In the genomic region with DNA sequence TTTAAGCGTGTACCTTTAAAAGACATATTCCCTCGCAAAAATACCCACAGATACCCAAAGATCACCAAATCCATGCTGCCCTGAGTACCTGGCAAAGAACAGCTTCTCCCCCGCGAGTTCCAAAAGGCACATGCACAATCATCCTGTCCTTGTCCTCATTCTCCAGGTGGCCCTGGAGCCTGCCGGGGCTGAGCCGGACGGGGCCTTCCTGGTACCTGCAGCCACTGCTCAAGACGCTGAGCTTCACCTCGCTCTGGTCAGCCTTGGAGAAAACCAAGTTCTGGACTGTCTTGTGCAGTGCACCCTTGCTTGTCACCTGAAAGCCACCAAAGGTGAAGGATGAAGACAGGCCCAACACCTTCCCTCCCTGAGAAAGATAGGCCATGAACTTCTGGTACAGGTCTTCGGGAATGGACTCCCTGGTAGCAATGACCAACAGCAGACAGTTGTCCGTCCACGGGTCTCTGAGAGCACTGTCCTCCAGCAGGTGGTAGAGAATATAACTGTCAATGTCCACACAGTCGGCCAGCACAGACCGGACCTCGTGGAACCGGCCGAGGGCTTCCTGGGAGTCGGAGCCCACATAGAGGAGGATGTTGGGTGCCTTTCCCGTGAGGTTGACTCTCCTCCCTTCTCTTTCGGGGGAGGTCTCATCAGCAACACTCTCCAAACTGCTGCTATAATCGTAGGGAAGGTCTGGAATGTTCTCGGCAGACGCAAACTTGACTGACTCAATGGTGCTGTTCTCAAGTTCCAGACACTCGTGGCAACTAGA, we compare ENCODE assay signal across 17 cellular contexts. TPM values are rescaled to one million over a fixed set of nuclear protein-coding genes. Genes with fewer than 3 reads are reported as not detected.
DNase-seq lines count a peak whose midpoint lies in the region; ATAC-seq and TF ChIP-seq lines count a peak whose summit lies in the region.
"Had no signal": no experiment of that assay in that cellular context is flagged by ENCODE, and none has a peak within 500 bp of the region (broad histone marks: within the 10 kb centered on the region; RNA-seq: fewer than 3 reads in every experiment).

No MANE protein-coding gene starts in this region.

- no peaks in the 10 kb centered on the region for H3K27me3 Mint-ChIP-seq in T-helper 17 cell

- H2AFZ ChIP-seq in OCI-LY7 (ENCODE audit: low read length) (no peak overlapping the region), mammary epithelial cell (ENCODE audit: low read depth, low read length) (no peak overlapping the region)
- H2AFZ ChIP-seq: GM23338 had no signal

- TF ChIP-seq POLR2A in sigmoid colon (IDR thresholded peaks at IDR 0.05): no peak

- H3K9me2 ChIP-seq in OCI-LY7 (ENCODE audit: insufficient read depth, low read length): no peaks in the 10 kb centered on the region

- H3K4me3 Mint-ChIP-seq in T-helper 17 cell: no peak overlapping the region
- H3K4me3 Mint-ChIP-seq: CD8-positive, alpha-beta T cell; GM23338; H9; HFFc6 had no signal

- in situ Hi-C loops in mammary epithelial cell (cut with MboI; ENCODE audit: low sequenced_read_pairs in 2 of 2): loop anchor here (10.0 to 25.0 kb wide), 3 partner anchors 302 to 524 kb away; no protein-coding TSS in a partner anchor

- H3K4me1 ChIP-seq in OCI-LY7 (ENCODE audit: insufficient read depth, low read length, poor library complexity, severe bottlenecking) (peaks cover 2% of the 10 kb centered on the region), mammary epithelial cell (ENCODE audit: insufficient read depth, low read length) (no peaks in the 10 kb centered on the region), sigmoid colon (peaks cover 0 to 6% (median 3%) of the 10 kb centered on the region in 4 donors)
- H3K4me1 ChIP-seq: Caco-2 had no signal

- H3K27me3 ChIP-seq in mammary epithelial cell (ENCODE audit: insufficient read depth, low read length) (no peaks in the 10 kb centered on the region), sigmoid colon (no peaks in the 10 kb centered on the region)

- H4K20me1 ChIP-seq in OCI-LY7 (ENCODE audit: insufficient read depth, low read length) (no peaks in the 10 kb centered on the region), mammary epithelial cell (ENCODE audit: insufficient read depth, low read length) (no peaks in the 10 kb centered on the region)

- POLR2A ChIA-PET in OCI-LY7 (lab: Charles Lee): interaction anchor here (0.6 kb wide), 1 partner anchor 156 kb away, joined by 3 read pairs; no protein-coding TSS in a partner anchor

- no peak for ATAC-seq in T-helper 17 cell
- ATAC-seq: CD8-positive, alpha-beta T cell; GM12878; GM23338 had no signal

- no peaks in the 10 kb centered on the region for H3K36me3 ChIP-seq in OCI-LY7 (ENCODE audit: insufficient read depth, low read length)
- peaks cover 9% of the 10 kb centered on the region for H3K36me3 ChIP-seq in mammary epithelial cell (ENCODE audit: insufficient read depth, low read length)
- H3K36me3 ChIP-seq in sigmoid colon: peaks cover 7 to 28% (median 12%) of the 10 kb centered on the region in 4 donors

- H3K4me2 ChIP-seq in OCI-LY7 (ENCODE audit: low read length) (no peak overlapping the region), mammary epithelial cell (ENCODE audit: insufficient read depth, low read depth, low read length) (no peak overlapping the region)
- H3K4me2 ChIP-seq: GM23338 had no signal

- no peak for TF ChIP-seq CTCF in OCI-LY7 (conservative IDR thresholded peaks at IDR 0.05; ENCODE audit: low read length)
- no peak for TF ChIP-seq CTCF in mammary epithelial cell (conservative IDR thresholded peaks at IDR 0.05 in 1 of 2, IDR thresholded peaks at IDR 0.05 in 1 of 2; ENCODE audit: extremely low read depth in 1 of 2, insufficient read depth in 1 of 2, low read depth in 1 of 2, low read length in 2 of 2)
- TF ChIP-seq CTCF in sigmoid colon (IDR thresholded peaks at IDR 0.05): no peak

- H3K27ac Mint-ChIP-seq in T-helper 17 cell: peak overlapping the region; percentile 76
- H3K27ac Mint-ChIP-seq: CD8-positive, alpha-beta T cell; GM23338; H9; HFFc6 had no signal

- dilution Hi-C loops in mammary epithelial cell (cut with HindIII; ENCODE audit: low sequenced_read_pairs): loop anchor here (10.0 kb wide), 1 partner anchor 522 kb away; no protein-coding TSS in a partner anchor

- H3K4me3 ChIP-seq in OCI-LY7 (ENCODE audit: low read depth, low read length, poor library complexity, severe bottlenecking) (no peak overlapping the region), mammary epithelial cell (replicated peaks in 1 of 3; ENCODE audit: insufficient read depth in 1 of 3, low read depth in 2 of 3, low read length in 3 of 3) (no peak overlapping the region), sigmoid colon (no peak overlapping the region)
- H3K4me3 ChIP-seq: GM12878, GM23338 had no signal

- TSS peak; percentile 60 for BruUV-seq in OCI-LY7 (replicated peaks; lab: Mats Ljungman, UMichigan)
- TSS peak; percentile 51 for BruUV-seq in mammary epithelial cell (replicated peaks; lab: Mats Ljungman, UMichigan)

- no peaks in the 10 kb centered on the region for H3K4me1 Mint-ChIP-seq in T-helper 17 cell

- H3K36me3 Mint-ChIP-seq in T-helper 17 cell (ENCODE audit: low read depth): peaks cover 11% of the 10 kb centered on the region

- 92% methylated on average over 16 of the region's 24 CpGs for WGBS in mammary epithelial cell (ENCODE audit: low coverage, missing lambda C conversion rate)
- WGBS in sigmoid colon, 2 donors: 95 to 97% methylated on average over 24 of the region's 24 CpGs

- CTCF ChIA-PET in OCI-LY7 (lab: Charles Lee; ENCODE audit: unreplicated experiment) (no interaction called here), mammary epithelial cell (lab: Charles Lee; ENCODE audit: low non-redundant PET) (no interaction called here)

- H3K9me3 ChIP-seq in OCI-LY7 (ENCODE audit: low read length) (no peaks in the 10 kb centered on the region), T-helper 17 cell (ENCODE audit: control insufficient read depth, low read length, poor library complexity, severe bottlenecking) (no peaks in the 10 kb centered on the region), mammary epithelial cell (replicated peaks; ENCODE audit: insufficient read depth, low read length) (no peaks in the 10 kb centered on the region), sigmoid colon (no peaks in the 10 kb centered on the region)
- H3K9me3 ChIP-seq: Caco-2 had no signal

- H3K27ac ChIP-seq in OCI-LY7 (ENCODE audit: low read depth, low read length, poor library complexity, severe bottlenecking) (no peak overlapping the region), mammary epithelial cell (ENCODE audit: insufficient read depth, low read depth, low read length) (no peak overlapping the region), sigmoid colon (no peak overlapping the region)

- intact Hi-C loops in OCI-LY7 (cut with micrococcal nuclease; ENCODE audit: unreplicated experiment) (no loop called here), mammary epithelial cell (cut with micrococcal nuclease) (no loop called here), sigmoid colon (cut with DNase I) (loop anchor here (5.0 kb wide), 1 partner anchor 56 kb away; no protein-coding TSS in a partner anchor)

- no peak for DNase-seq in OCI-LY7 (ENCODE audit: low spot score)
- no peak for DNase-seq in T-helper 17 cell
- no peak for DNase-seq in mammary epithelial cell
- DNase-seq in HK-2 (ENCODE audit: unreplicated experiment): no peak
- no peak for DNase-seq in HuH-7 (ENCODE audit: low spot score)
- DNase-seq in sigmoid colon: no peak
- DNase-seq: C1 segment of cervical spinal cord; Caco-2; CD8-positive, alpha-beta T cell; DMS153; DMS79; EL; GDM1; H9; HFFc6 had no signal

- TF ChIP-seq EP300 in sigmoid colon (IDR thresholded peaks at IDR 0.05): no peak

- H3K79me2 ChIP-seq in OCI-LY7 (ENCODE audit: insufficient read depth, low read depth, low read length) (no peaks in the 10 kb centered on the region), mammary epithelial cell (ENCODE audit: insufficient read depth, low read length) (no peaks in the 10 kb centered on the region)

- H3K9ac ChIP-seq in mammary epithelial cell (ENCODE audit: insufficient read depth, low read length): no peak overlapping the region

RNA-seq across cellular contexts. Expression of a gene that starts 29.9 kb away (rescaled TPM):
- 12.0 and 13.7 TPM in 2 replicates for total RNA-seq in OCI-LY7 (2014; rRNA removed; shearing (Covaris generic))
- 20.9 and 24.2 TPM in 2 replicates for total RNA-seq in OCI-LY7 (2022)
- 10 to 100 TPM; 14.4 to 16.3 TPM for total RNA-seq in T-helper 17 cell
- total RNA-seq in mammary epithelial cell: 10 to 100 TPM; 32.4 to 42.5 TPM
- polyA plus RNA-seq in mammary epithelial cell: 16.0 TPM
- polyA minus RNA-seq in mammary epithelial cell: 21.5 TPM
- total RNA-seq in sigmoid colon: 10 to 100 TPM; 12.5 to 26.0 (median 15.6) TPM
- polyA plus RNA-seq in sigmoid colon: 1 to 10 TPM; 3.0 to 5.4 (median 3.5) TPM
